Comparison of ENCODE assay signal across 12 cellular contexts in genomic region chr5:57600321-57600720, GRCh38.
"Had no signal": no experiment of that assay in that cellular context is flagged by ENCODE, and none has a peak within 500 bp of the region (broad histone marks: within the 10 kb centered on the region; RNA-seq: fewer than 3 reads in every experiment).

No MANE protein-coding gene starts in this region.

- ATAC-seq: heart left ventricle, left lung had no signal

- H3K4me3 ChIP-seq: heart left ventricle, left lung, sigmoid colon, thoracic aorta had no signal

- DNase-seq: activated CD4-positive, alpha-beta memory T cell treated with anti-CD3 and anti-CD28 coated beads, Interleukin-2, amount 10 ng/mL, durations not matched to agents 7 days and 5 days; activated CD4-positive, alpha-beta T cell treated with anti-CD3 and anti-CD28 coated beads for 1 hour; activated naive CD4-positive, alpha-beta T cell treated with anti-CD3 and anti-CD28 coated beads for 36 hours; cerebellar nuclear complex; foreskin melanocyte; heart left ventricle; left lung; sigmoid colon; stimulated activated CD4-positive, alpha-beta T cell treated with anti-CD3 and anti-CD28 coated beads, Interleukin-4, amount 100 ng/mL, for 1 hour; stimulated activated CD8-positive, alpha-beta memory T cell treated with anti-CD3 and anti-CD28 coated beads, Interleukin-4, amount 100 ng/mL, for 48 hours; T-helper 9 cell had no signal

- H3K4me1 ChIP-seq: left lung, sigmoid colon had no signal

- H3K27ac ChIP-seq: heart left ventricle, left lung, sigmoid colon, thoracic aorta had no signal

- H3K36me3 ChIP-seq: heart left ventricle, left lung, sigmoid colon, thoracic aorta had no signal

- H3K27me3 ChIP-seq: left lung, sigmoid colon had no signal

- H3K9me3 ChIP-seq: heart left ventricle, left lung, sigmoid colon, thoracic aorta had no signal
